9 cellular contexts compared by ENCODE assay signal in the genomic region with DNA sequence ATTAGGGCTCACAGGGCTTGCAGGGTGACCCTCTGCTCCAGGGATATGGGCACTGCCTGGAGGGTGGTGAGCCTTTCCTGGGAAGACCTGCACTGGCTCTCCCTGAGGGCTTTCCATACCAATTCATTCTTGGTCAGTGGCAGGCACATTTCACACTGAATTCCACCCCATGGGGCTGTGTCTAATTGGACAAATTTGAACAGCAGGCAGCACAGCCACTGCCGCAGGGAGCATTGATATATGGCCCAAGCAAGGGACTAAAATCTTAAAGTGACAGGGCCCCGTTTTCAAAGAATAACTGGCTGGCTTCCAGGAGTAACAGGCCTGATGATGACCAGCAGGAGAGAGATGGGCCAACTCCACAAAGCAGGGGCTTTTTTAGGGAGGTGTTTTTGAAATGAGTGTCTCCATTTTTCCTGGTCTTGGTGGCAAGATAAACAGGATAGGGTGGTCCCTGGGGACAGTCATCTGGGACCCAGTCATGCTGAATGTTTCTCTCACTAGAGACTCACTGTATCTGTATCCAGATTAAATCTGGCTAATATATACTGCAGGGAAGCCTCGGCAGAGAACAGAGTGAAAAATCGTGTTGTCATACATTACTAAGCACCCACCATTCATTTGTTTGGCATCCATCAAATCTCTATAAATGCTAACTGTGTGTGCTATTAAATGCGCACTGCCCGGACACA.
A peak's percentile ranks its signal among the peaks of the same experiment; 100 is the strongest.
DNase-seq lines count a peak whose midpoint lies in the region; ATAC-seq, FAIRE-seq and TF ChIP-seq lines count a peak whose summit lies in the region.
"Had no signal": no experiment of that assay in that cellular context is flagged by ENCODE, and none has a peak within 500 bp of the region (broad histone marks: within the 10 kb centered on the region; RNA-seq: fewer than 3 reads in every experiment).

No MANE protein-coding gene starts in this region.

- no peak overlapping the region for H3K4me3 ChIP-seq in GM23248
- no peak overlapping the region for H3K4me3 ChIP-seq in fibroblast of the aortic adventitia (ENCODE audit: low read depth, low read length)
- no peak overlapping the region for H3K4me3 ChIP-seq in smooth muscle cell

- 2 to 4% methylated on average over 6 of the region's 6 CpGs for WGBS in GM23248 (ENCODE audit: low coverage in 1 of 2, low lambda C conversion rate in 2 of 2, missing lambda C conversion rate in 2 of 2), 2 experiments
- WGBS in smooth muscle cell (ENCODE audit: low lambda C conversion rate): 17% methylated on average over 6 of the region's 6 CpGs

- H3K4me2 ChIP-seq in GM23248 (ENCODE audit: unreplicated experiment) (peak overlapping the region; percentile 30), smooth muscle cell (peak overlapping the region; percentile 27)

- H3F3A ChIP-seq in GM23248 (ENCODE audit: insufficient read depth) (peaks cover 25% of the 10 kb centered on the region), smooth muscle cell (ENCODE audit: low read depth) (peaks cover 7% of the 10 kb centered on the region)

- no peaks in the 10 kb centered on the region for H4K20me1 ChIP-seq in GM23248 (ENCODE audit: insufficient read depth)
- no peaks in the 10 kb centered on the region for H4K20me1 ChIP-seq in smooth muscle cell (ENCODE audit: low read depth)

- H3K27me3 ChIP-seq in GM23248 (replicated peaks; ENCODE audit: insufficient read depth) (no peaks in the 10 kb centered on the region), smooth muscle cell (ENCODE audit: low read depth) (no peaks in the 10 kb centered on the region)

- H3K79me2 ChIP-seq in GM23248 (ENCODE audit: insufficient read depth) (no peaks in the 10 kb centered on the region), smooth muscle cell (ENCODE audit: low read depth) (no peaks in the 10 kb centered on the region)

- H3K9ac ChIP-seq in GM23248 (peak overlapping the region; percentile 33), smooth muscle cell (ENCODE audit: low read depth) (no peak overlapping the region)

- no peaks in the 10 kb centered on the region for H3K9me3 ChIP-seq in GM23248 (ENCODE audit: low read depth)
- H3K9me3 ChIP-seq in smooth muscle cell (replicated peaks; ENCODE audit: low read depth): no peaks in the 10 kb centered on the region

- peak; percentile 91 for DNase-seq in GM23248
- DNase-seq in RCC 7860 (ENCODE audit: low spot score): peak; percentile 61
- peak; percentile 66 for DNase-seq in fibroblast of the aortic adventitia (ENCODE audit: low read depth)
- no peak for DNase-seq in smooth muscle cell (lab: John Stamatoyannopoulos, UW; ENCODE audit: unreplicated experiment)
- DNase-seq in T-helper 2 cell: no peak
- DNase-seq in KBM-7: no peak
- DNase-seq: DND-41, SIG-M5 had no signal

- in situ Hi-C loops in GM23248 (cut with MboI): no loop called here
- in situ Hi-C loops in KBM-7 (cut with MboI; ENCODE audit: low pct_unique_long_range_greater_than_20kb, low sequenced_read_pairs): no loop called here

- no peaks in the 10 kb centered on the region for H3K9me2 ChIP-seq in GM23248 (ENCODE audit: insufficient read depth)

- H3K27ac ChIP-seq in GM23248 (peak overlapping the region; percentile 58), smooth muscle cell (ENCODE audit: low read depth) (peak overlapping the region; percentile 63)

- ATAC-seq in HG03108 (IDR thresholded peaks at IDR 0.05; ENCODE audit: unreplicated experiment): no peak

- TF ChIP-seq CTCF in fibroblast of the aortic adventitia (IDR thresholded peaks at IDR 0.05; ENCODE audit: insufficient read depth, low read length): no peak
- no peak for TF ChIP-seq CTCF in smooth muscle cell (IDR thresholded peaks at IDR 0.05; ENCODE audit: borderline replicate concordance, insufficient read depth, poor library complexity, severe bottlenecking)

- H3K4me1 ChIP-seq in GM23248 (ENCODE audit: insufficient read depth): peaks cover 23% of the 10 kb centered on the region
- peaks cover 16% of the 10 kb centered on the region for H3K4me1 ChIP-seq in smooth muscle cell (ENCODE audit: low read depth)

- FAIRE-seq in RCC 7860 (lab: Jason Lieb, UNC): no peak

- H3K36me3 ChIP-seq in GM23248 (ENCODE audit: low read depth): no peaks in the 10 kb centered on the region
- H3K36me3 ChIP-seq in smooth muscle cell (ENCODE audit: low read depth): no peaks in the 10 kb centered on the region

- H2AFZ ChIP-seq in GM23248 (no peak overlapping the region), smooth muscle cell (ENCODE audit: low read depth) (no peak overlapping the region)

Comparison
In these comparisons a context has a peak if more than half of its experiments do, and no peak if none do; other contexts are left out.
1. DNase-seq: peak in GM23248 (single experiment), RCC 7860 (single experiment) and fibroblast of the aortic adventitia (single experiment); none in smooth muscle cell (single experiment), T-helper 2 cell (0 of 5) and KBM-7 (single experiment).